In the genomic region with DNA sequence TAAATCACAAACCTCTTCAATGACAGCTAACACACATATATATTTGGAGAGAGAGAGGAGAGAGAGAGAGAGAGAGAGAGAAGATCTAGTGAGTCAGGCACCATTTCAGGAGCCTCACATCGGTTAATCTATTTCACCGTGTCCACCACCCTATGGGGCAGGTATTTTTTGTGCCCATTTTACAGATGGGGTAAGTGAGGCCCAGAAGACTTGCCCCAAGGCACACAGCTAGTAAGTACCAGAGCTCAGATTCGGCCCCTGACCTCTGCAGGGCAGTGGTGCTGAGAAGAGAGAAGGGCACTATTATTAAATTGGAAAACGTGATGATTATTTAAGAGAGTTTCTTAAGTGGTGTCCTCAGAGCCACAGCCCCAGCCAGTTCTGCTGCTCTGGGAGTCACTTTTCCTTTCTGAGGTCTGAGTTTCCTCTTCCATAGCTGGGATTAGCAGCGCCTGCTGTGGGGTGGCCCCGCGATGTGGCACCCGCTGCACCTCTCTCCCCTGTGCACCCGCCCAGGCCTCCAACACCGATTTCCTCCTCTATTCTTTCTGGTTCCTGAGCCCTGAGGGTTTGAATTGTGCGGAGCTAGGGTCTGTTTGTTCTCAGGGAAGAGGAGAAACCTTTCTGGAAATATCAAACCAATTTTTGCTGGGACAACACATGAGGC, we compare ENCODE assay signal across 15 cellular contexts.
DNase-seq lines count a peak whose midpoint lies in the region; ATAC-seq and TF ChIP-seq lines count a peak whose summit lies in the region.
"Had no signal": no experiment of that assay in that cellular context is flagged by ENCODE, and none has a peak within 500 bp of the region (broad histone marks: within the 10 kb centered on the region; RNA-seq: fewer than 3 reads in every experiment).

No MANE protein-coding gene starts in this region.

- H3K4me3 ChIP-seq in colonic mucosa (no peak overlapping the region), esophagus muscularis mucosa (no peak overlapping the region), rectal smooth muscle tissue (ENCODE audit: low read length) (no peak overlapping the region), transverse colon (no peak overlapping the region)
- H3K4me3 ChIP-seq: GM12878, GM23248 had no signal

- H3K4me1 ChIP-seq in colonic mucosa (no peaks in the 10 kb centered on the region), esophagus muscularis mucosa (peaks cover 0 to 41% (median 38%) of the 10 kb centered on the region in 4 donors), rectal smooth muscle tissue (ENCODE audit: control insufficient read depth, insufficient read depth, low read length) (peaks cover 23% of the 10 kb centered on the region), transverse colon (peaks cover 0 to 16% (median 10%) of the 10 kb centered on the region in 4 donors)

- H3K9ac ChIP-seq in colonic mucosa (ENCODE audit: low read depth in 2 of 2, low read length in 2 of 2) (no peak overlapping the region), rectal smooth muscle tissue (ENCODE audit: low read length) (no peak overlapping the region)
- H3K9ac ChIP-seq: GM23248 had no signal

- no peak for TF ChIP-seq CTCF in colonic mucosa (IDR thresholded peaks at IDR 0.05)
- TF ChIP-seq CTCF in esophagus muscularis mucosa (IDR thresholded peaks at IDR 0.05), result no peak
- no peak for TF ChIP-seq CTCF in transverse colon (IDR thresholded peaks at IDR 0.05)

- no peaks in the 10 kb centered on the region for H3K4me1 Mint-ChIP-seq in T-cell
- H3K4me1 Mint-ChIP-seq: B cell had no signal

- ATAC-seq in GM19023 (IDR thresholded peaks at IDR 0.05; ENCODE audit: unreplicated experiment) (no peak), T-cell (replicated peaks in 1 of 4) (no peak)
- ATAC-seq: GM12878 had no signal

- H3K27me3 Mint-ChIP-seq in T-cell, result peaks cover 31 to 44% of the 10 kb centered on the region in 2 donors

- H3K4me3 Mint-ChIP-seq in T-cell, result no peak overlapping the region
- H3K4me3 Mint-ChIP-seq: B cell; CD4-positive, alpha-beta T cell had no signal

- no peaks in the 10 kb centered on the region for H3K9me3 ChIP-seq in colonic mucosa
- H3K9me3 ChIP-seq in esophagus muscularis mucosa, result no peaks in the 10 kb centered on the region
- H3K9me3 ChIP-seq in transverse colon, result no peaks in the 10 kb centered on the region

- no peaks in the 10 kb centered on the region for H3K9me3 Mint-ChIP-seq in T-cell
- H3K9me3 Mint-ChIP-seq: CD4-positive, alpha-beta T cell had no signal

- in situ Hi-C loops in transverse colon (cut with MboI; ENCODE audit: low pct_ligation_motif_present in 1 of 4, low pct_unique_long_range_greater_than_20kb in 1 of 4, low sequenced_read_pairs in 3 of 4), result no loop called here

- POLR2A ChIA-PET in T-cell (lab: Charles Lee), result no interaction called here

- H3K36me3 ChIP-seq in colonic mucosa (no peaks in the 10 kb centered on the region), esophagus muscularis mucosa (no peaks in the 10 kb centered on the region), rectal smooth muscle tissue (ENCODE audit: control insufficient read depth, insufficient read depth, low read length) (no peaks in the 10 kb centered on the region), transverse colon (no peaks in the 10 kb centered on the region)

- no peak overlapping the region for H3K27ac Mint-ChIP-seq in T-cell
- H3K27ac Mint-ChIP-seq: B cell; CD4-positive, alpha-beta T cell had no signal

- TF ChIP-seq EP300 in esophagus muscularis mucosa (IDR thresholded peaks at IDR 0.05) (no peak), transverse colon (IDR thresholded peaks at IDR 0.05; ENCODE audit: low read depth) (no peak)

- WGBS in esophagus muscularis mucosa, result 77% methylated on average over 11 of the region's 11 CpGs
- WGBS in transverse colon (ENCODE audit: low coverage in 1 of 2), 2 donors, result 75 to 76% methylated on average over 4 to 11 of the region's 11 CpGs

- no peaks in the 10 kb centered on the region for H3K36me3 Mint-ChIP-seq in T-cell

- intact Hi-C loops in colonic mucosa (cut with DNase I) (no loop called here), esophagus muscularis mucosa (cut with DNase I) (no loop called here), transverse colon (cut with DNase I; ENCODE audit: low total_unique reads) (loop anchor here (5.0 kb wide), 2 partner anchors 46 to 94 kb away; no protein-coding TSS in a partner anchor)

- CTCF ChIA-PET in T-cell (lab: Charles Lee), result no interaction called here

- DNase-seq in colonic mucosa, result no peak
- DNase-seq in esophagus muscularis mucosa (ENCODE audit: extremely low spot score), result no peak
- DNase-seq in transverse colon, result no peak
- no peak for DNase-seq in dedifferentiated amniotic fluid mesenchymal stem cell (ENCODE audit: extremely low spot score)
- no peak for DNase-seq in T-cell
- DNase-seq: C1 segment of cervical spinal cord; Calu3; CD4-positive, alpha-beta T cell; DMS79; GM23248; H7 had no signal

- H3K27me3 ChIP-seq in colonic mucosa (peaks cover 5% of the 10 kb centered on the region), esophagus muscularis mucosa (peaks cover 0 to 9% (median 0%) of the 10 kb centered on the region in 4 donors), rectal smooth muscle tissue (ENCODE audit: control insufficient read depth, insufficient read depth, low read length) (peaks cover 4% of the 10 kb centered on the region), transverse colon (peaks cover 37% of the 10 kb centered on the region)

- TF ChIP-seq POLR2A in esophagus muscularis mucosa (IDR thresholded peaks at IDR 0.05; ENCODE audit: low read depth) (no peak), transverse colon (IDR thresholded peaks at IDR 0.05) (no peak)

- H3K27ac ChIP-seq in colonic mucosa, result peak overlapping the region; percentile 65
- H3K27ac ChIP-seq in esophagus muscularis mucosa (replicated peaks in 1 of 4), result peak overlapping the region; percentile 79 to 94 (median 90)
- peak overlapping the region; percentile 98 for H3K27ac ChIP-seq in rectal smooth muscle tissue (ENCODE audit: low read depth, low read length)
- H3K27ac ChIP-seq in transverse colon, result peak overlapping the region; percentile 81 to 91 (median 86)
- H3K27ac ChIP-seq: GM23248 had no signal
